ENCODE assay signal across 22 cellular contexts in the genomic region with DNA sequence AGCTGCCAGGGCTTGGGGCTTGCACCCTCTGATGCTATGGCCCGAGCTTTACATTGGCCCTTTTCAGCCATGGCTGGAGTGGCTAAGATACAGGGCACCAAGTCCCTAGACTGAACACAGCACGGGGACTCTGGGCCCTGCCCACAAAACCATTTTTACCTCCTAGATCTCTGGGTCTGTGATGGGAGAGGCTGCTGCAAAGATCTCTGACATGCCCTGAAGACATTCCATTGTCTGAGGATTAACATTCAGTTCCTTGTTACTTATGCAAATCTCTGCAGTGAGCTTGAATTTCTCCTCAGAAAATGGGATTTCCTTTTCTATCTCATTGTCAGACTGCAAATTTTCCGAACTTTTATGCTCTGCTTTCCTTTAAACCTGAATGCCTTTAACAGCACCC.
"Had no signal": no experiment of that assay in that cellular context is flagged by ENCODE, and none has a peak within 500 bp of the region (broad histone marks: within the 10 kb centered on the region; RNA-seq: fewer than 3 reads in every experiment).

No MANE protein-coding gene starts in this region.

- H3K79me2 ChIP-seq: parathyroid adenoma had no signal

- FAIRE-seq: frontal cortex had no signal

- H3K27me3 ChIP-seq: heart left ventricle, left lung, spleen, transverse colon had no signal

- H3K4me3 ChIP-seq: heart left ventricle, left lung, lower lobe of right lung, psoas muscle, spleen, thoracic aorta, transverse colon had no signal

- H3K9ac ChIP-seq: parathyroid adenoma had no signal

- H3K36me3 ChIP-seq: heart left ventricle, left lung, lower lobe of right lung, spleen, thoracic aorta, transverse colon had no signal

- ATAC-seq: effector memory CD8-positive, alpha-beta T cell; heart left ventricle; left lung; lower lobe of right lung; natural killer cell treated with Interleukin-12 subunit alpha and Interleukin-12 subunit beta and Interleukin-15 and Interleukin-18, amount 100 ng/mL, for 72 hours; psoas muscle; sciatic nerve; stimulated activated naive CD8-positive, alpha-beta T cell treated with anti-CD3 and anti-CD28 coated beads, Interleukin-15, amount 100 ng/mL, for 72 hours had no signal

- H3K27ac ChIP-seq: heart left ventricle, left lung, lower lobe of right lung, parathyroid adenoma, psoas muscle, spleen, thoracic aorta, transverse colon had no signal

- DNase-seq: effector memory CD8-positive, alpha-beta T cell; erythroblast; heart left ventricle; hypothalamus; islet precursor cell; left lung; lower lobe of right lung; midbrain; psoas muscle; retina; spleen; stimulated activated CD4-positive, alpha-beta T cell treated with anti-CD3 and anti-CD28 coated beads, Interleukin-15, amount 100 ng/mL, for 24 hours; stimulated activated CD4-positive, alpha-beta T cell treated with anti-CD3 and anti-CD28 coated beads, Interleukin-1b, Interleukin-23, amount 100 ng/mL, for 48 hours; stimulated activated CD4-positive, alpha-beta T cell treated with anti-CD3 and anti-CD28 coated beads, Interleukin-4, amount 100 ng/mL, for 24 hours; stimulated activated naive B cell treated with anti-CD40 and anti-IgM and Interleukin-4, amounts not matched to agents 10 μg/mL and 1 μg/mL and 100 μg/mL, for 72 hours; stimulated activated naive CD8-positive, alpha-beta T cell treated with anti-CD3 and anti-CD28 coated beads, Interleukin-15, amount 100 ng/mL, for 72 hours; transverse colon had no signal

- H3K4me1 ChIP-seq: heart left ventricle, left lung, lower lobe of right lung, parathyroid adenoma, psoas muscle, spleen, transverse colon had no signal

- H2AFZ ChIP-seq: parathyroid adenoma had no signal

- H3K9me3 ChIP-seq: lower lobe of right lung, psoas muscle, spleen, thoracic aorta, transverse colon had no signal
